In the genomic region with DNA sequence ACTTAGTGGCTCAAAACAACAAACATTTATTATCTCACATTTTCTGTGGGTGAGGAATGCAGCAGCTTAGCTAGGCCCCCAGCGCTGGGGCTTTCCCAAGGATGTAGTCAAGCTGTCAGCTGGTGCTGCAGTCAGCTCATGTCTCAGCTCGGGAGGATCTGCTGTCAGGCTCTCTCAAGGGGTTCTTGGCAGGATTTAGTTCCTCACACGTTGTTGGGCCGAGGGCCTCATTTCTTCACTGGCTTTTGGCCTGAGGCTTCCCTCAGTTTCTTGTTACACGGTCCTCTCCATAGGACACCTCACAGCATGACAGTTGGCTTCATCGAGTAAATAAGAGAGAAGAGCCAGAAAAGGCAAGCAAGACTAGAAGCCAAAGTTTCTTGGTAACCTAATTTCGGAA, we compare ENCODE assay signal across 10 cellular contexts. TPM values are rescaled to one million over a fixed set of nuclear protein-coding genes. Genes with fewer than 3 reads are reported as not detected.
A peak's percentile ranks its signal among the peaks of the same experiment; 100 is the strongest.
DNase-seq lines count a peak whose midpoint lies in the region; ATAC-seq, FAIRE-seq and TF ChIP-seq lines count a peak whose summit lies in the region.
"Had no signal": no experiment of that assay in that cellular context is flagged by ENCODE, and none has a peak within 500 bp of the region (broad histone marks: within the 10 kb centered on the region; RNA-seq: fewer than 3 reads in every experiment).

No MANE protein-coding gene starts in this region.

- no peak overlapping the region for H3K4me2 ChIP-seq in Loucy (ENCODE audit: low read depth, low read length, poor library complexity, severe bottlenecking)

- H3K4me1 ChIP-seq in Loucy (ENCODE audit: insufficient read depth, low read length, poor library complexity, severe bottlenecking) (peaks cover 6% of the 10 kb centered on the region), foreskin keratinocyte (no peaks in the 10 kb centered on the region)
- H3K4me1 ChIP-seq: BE2C had no signal

- no peak overlapping the region for H3K27ac ChIP-seq in foreskin keratinocyte

- ATAC-seq in activated CD8-positive, alpha-beta T cell treated with anti-CD3 and anti-CD28 coated beads for 36 hours: peak; percentile 24
- ATAC-seq in activated CD8-positive, alpha-beta T cell treated with anti-CD3 and anti-CD28 coated beads, Interleukin-2, amount 10 ng/mL, durations not matched to agents 7 days and 5 days: no peak
- ATAC-seq in foreskin keratinocyte: peak; percentile 81
- peak; percentile 56 for ATAC-seq in stimulated activated effector memory CD8-positive, alpha-beta T cell treated with anti-CD3 and anti-CD28 coated beads, Interleukin-12 subunit alpha, Interleukin-12 subunit beta, amount 100 ng/mL, for 72 hours
- ATAC-seq in naive thymus-derived CD8-positive, alpha-beta T cell: no peak
- no peak for ATAC-seq in HG03039 (IDR thresholded peaks at IDR 0.05; ENCODE audit: unreplicated experiment)

- H3K4me3 ChIP-seq in Loucy (ENCODE audit: low read length, poor library complexity, severe bottlenecking): no peak overlapping the region

- H4K20me1 ChIP-seq in Loucy (ENCODE audit: insufficient read depth, low read length, poor library complexity, severe bottlenecking): no peaks in the 10 kb centered on the region

- H3K9me3 Mint-ChIP-seq in activated CD8-positive, alpha-beta T cell treated with anti-CD3 and anti-CD28 coated beads for 36 hours: no peaks in the 10 kb centered on the region
- H3K9me3 Mint-ChIP-seq in activated CD8-positive, alpha-beta T cell treated with anti-CD3 and anti-CD28 coated beads, Interleukin-2, amount 10 ng/mL, durations not matched to agents 7 days and 5 days (ENCODE audit: insufficient read depth): no peaks in the 10 kb centered on the region
- no peaks in the 10 kb centered on the region for H3K9me3 Mint-ChIP-seq in stimulated activated effector memory CD8-positive, alpha-beta T cell treated with anti-CD3 and anti-CD28 coated beads, Interleukin-12 subunit alpha, Interleukin-12 subunit beta, amount 100 ng/mL, for 72 hours
- no peaks in the 10 kb centered on the region for H3K9me3 Mint-ChIP-seq in naive thymus-derived CD8-positive, alpha-beta T cell
- H3K9me3 Mint-ChIP-seq: T-cell had no signal

- H3K9ac ChIP-seq in Loucy (ENCODE audit: low read depth, low read length, poor library complexity, severe bottlenecking): no peak overlapping the region

- no peaks in the 10 kb centered on the region for H3K9me2 ChIP-seq in Loucy (replicated peaks; ENCODE audit: low read depth, low read length)

- peaks cover 3% of the 10 kb centered on the region for H3K27me3 Mint-ChIP-seq in activated CD8-positive, alpha-beta T cell treated with anti-CD3 and anti-CD28 coated beads for 36 hours
- H3K27me3 Mint-ChIP-seq in activated CD8-positive, alpha-beta T cell treated with anti-CD3 and anti-CD28 coated beads, Interleukin-2, amount 10 ng/mL, durations not matched to agents 7 days and 5 days (ENCODE audit: low read depth): peaks cover 14% of the 10 kb centered on the region
- peaks cover 0 to 25% (median 5%) of the 10 kb centered on the region in 5 donors for H3K27me3 Mint-ChIP-seq in naive thymus-derived CD8-positive, alpha-beta T cell

- intact Hi-C loops in activated CD8-positive, alpha-beta T cell treated with anti-CD3 and anti-CD28 coated beads for 36 hours (cut with micrococcal nuclease): no loop called here

- H3K79me2 ChIP-seq in Loucy (ENCODE audit: insufficient read depth, low read length): no peaks in the 10 kb centered on the region

- no peak for FAIRE-seq in GM19239 (lab: Jason Lieb, UNC)

- no peaks in the 10 kb centered on the region for H3K27me3 ChIP-seq in Loucy (ENCODE audit: insufficient read depth, low read length, poor library complexity, severe bottlenecking)
- peaks cover 3% of the 10 kb centered on the region for H3K27me3 ChIP-seq in foreskin keratinocyte
- H3K27me3 ChIP-seq: BE2C had no signal

- H3K4me3 Mint-ChIP-seq in activated CD8-positive, alpha-beta T cell treated with anti-CD3 and anti-CD28 coated beads for 36 hours: no peak overlapping the region
- no peak overlapping the region for H3K4me3 Mint-ChIP-seq in activated CD8-positive, alpha-beta T cell treated with anti-CD3 and anti-CD28 coated beads, Interleukin-2, amount 10 ng/mL, durations not matched to agents 7 days and 5 days
- no peak overlapping the region for H3K4me3 Mint-ChIP-seq in stimulated activated effector memory CD8-positive, alpha-beta T cell treated with anti-CD3 and anti-CD28 coated beads, Interleukin-12 subunit alpha, Interleukin-12 subunit beta, amount 100 ng/mL, for 72 hours
- H3K4me3 Mint-ChIP-seq in naive thymus-derived CD8-positive, alpha-beta T cell: no peak overlapping the region
- H3K4me3 Mint-ChIP-seq: T-cell had no signal

- no peaks in the 10 kb centered on the region for H3K9me3 ChIP-seq in Loucy (ENCODE audit: insufficient read depth, low read depth, low read length)
- H3K9me3 ChIP-seq: BE2C had no signal

- no peaks in the 10 kb centered on the region; the same call in 1 of the 2 replicates for H3F3A ChIP-seq in Loucy (ENCODE audit: low read depth)

- no peaks in the 10 kb centered on the region for H3K4me1 Mint-ChIP-seq in activated CD8-positive, alpha-beta T cell treated with anti-CD3 and anti-CD28 coated beads for 36 hours (ENCODE audit: low read depth)
- H3K4me1 Mint-ChIP-seq in activated CD8-positive, alpha-beta T cell treated with anti-CD3 and anti-CD28 coated beads, Interleukin-2, amount 10 ng/mL, durations not matched to agents 7 days and 5 days (ENCODE audit: low read depth): no peaks in the 10 kb centered on the region
- no peaks in the 10 kb centered on the region for H3K4me1 Mint-ChIP-seq in stimulated activated effector memory CD8-positive, alpha-beta T cell treated with anti-CD3 and anti-CD28 coated beads, Interleukin-12 subunit alpha, Interleukin-12 subunit beta, amount 100 ng/mL, for 72 hours
- no peaks in the 10 kb centered on the region for H3K4me1 Mint-ChIP-seq in naive thymus-derived CD8-positive, alpha-beta T cell
- H3K4me1 Mint-ChIP-seq: T-cell had no signal

- CTCF ChIA-PET in activated CD8-positive, alpha-beta T cell treated with anti-CD3 and anti-CD28 coated beads for 36 hours (lab: Charles Lee): interaction anchor here (0.7 to 2.5 kb wide), 14 partner anchors 9 to 404 kb away, joined by 3 to 19 read pairs (median 4); no protein-coding TSS in a partner anchor
- CTCF ChIA-PET in activated CD8-positive, alpha-beta T cell treated with anti-CD3 and anti-CD28 coated beads, Interleukin-2, amount 10 ng/mL, durations not matched to agents 7 days and 5 days (lab: Charles Lee): interaction anchor here (0.7 to 2.6 kb wide), 11 partner anchors 9 to 689 kb away, joined by 3 to 18 read pairs (median 3); partner anchors contain the start of gene U2SURP

- H3K27ac Mint-ChIP-seq in activated CD8-positive, alpha-beta T cell treated with anti-CD3 and anti-CD28 coated beads for 36 hours: no peak overlapping the region
- H3K27ac Mint-ChIP-seq in activated CD8-positive, alpha-beta T cell treated with anti-CD3 and anti-CD28 coated beads, Interleukin-2, amount 10 ng/mL, durations not matched to agents 7 days and 5 days: no peak overlapping the region
- no peak overlapping the region for H3K27ac Mint-ChIP-seq in stimulated activated effector memory CD8-positive, alpha-beta T cell treated with anti-CD3 and anti-CD28 coated beads, Interleukin-12 subunit alpha, Interleukin-12 subunit beta, amount 100 ng/mL, for 72 hours
- no peak overlapping the region for H3K27ac Mint-ChIP-seq in naive thymus-derived CD8-positive, alpha-beta T cell
- H3K27ac Mint-ChIP-seq: T-cell had no signal

- TF ChIP-seq CTCF in activated CD8-positive, alpha-beta T cell treated with anti-CD3 and anti-CD28 coated beads for 36 hours (IDR thresholded peaks at IDR 0.05): no peak
- no peak for TF ChIP-seq CTCF in Loucy (conservative IDR thresholded peaks at IDR 0.05; ENCODE audit: low read length)
- no peak for TF ChIP-seq CTCF in foreskin keratinocyte (conservative IDR thresholded peaks at IDR 0.05)

- H2AFZ ChIP-seq in Loucy (ENCODE audit: low read length): peak overlapping the region; percentile 82

- POLR2A ChIA-PET in activated CD8-positive, alpha-beta T cell treated with anti-CD3 and anti-CD28 coated beads for 36 hours (lab: Charles Lee): no interaction called here
- POLR2A ChIA-PET in activated CD8-positive, alpha-beta T cell treated with anti-CD3 and anti-CD28 coated beads, Interleukin-2, amount 10 ng/mL, durations not matched to agents 7 days and 5 days (lab: Charles Lee): no interaction called here
- POLR2A ChIA-PET in naive thymus-derived CD8-positive, alpha-beta T cell (lab: Charles Lee): no interaction called here

- no peaks in the 10 kb centered on the region for H3K36me3 ChIP-seq in Loucy (ENCODE audit: insufficient read depth, low read length)
- H3K36me3 ChIP-seq: BE2C had no signal

- H3K36me3 Mint-ChIP-seq in activated CD8-positive, alpha-beta T cell treated with anti-CD3 and anti-CD28 coated beads for 36 hours (ENCODE audit: low read depth): no peaks in the 10 kb centered on the region
- H3K36me3 Mint-ChIP-seq in activated CD8-positive, alpha-beta T cell treated with anti-CD3 and anti-CD28 coated beads, Interleukin-2, amount 10 ng/mL, durations not matched to agents 7 days and 5 days (ENCODE audit: low read depth): no peaks in the 10 kb centered on the region
- no peaks in the 10 kb centered on the region for H3K36me3 Mint-ChIP-seq in stimulated activated effector memory CD8-positive, alpha-beta T cell treated with anti-CD3 and anti-CD28 coated beads, Interleukin-12 subunit alpha, Interleukin-12 subunit beta, amount 100 ng/mL, for 72 hours
- no peaks in the 10 kb centered on the region for H3K36me3 Mint-ChIP-seq in naive thymus-derived CD8-positive, alpha-beta T cell
- H3K36me3 Mint-ChIP-seq: T-cell had no signal

- peak; percentile 11 for DNase-seq in activated CD8-positive, alpha-beta T cell treated with anti-CD3 and anti-CD28 coated beads for 36 hours
- no peak for DNase-seq in activated CD8-positive, alpha-beta T cell treated with anti-CD3 and anti-CD28 coated beads, Interleukin-2, amount 10 ng/mL, durations not matched to agents 7 days and 5 days
- DNase-seq in foreskin keratinocyte: no peak
- DNase-seq in stimulated activated effector memory CD8-positive, alpha-beta T cell treated with anti-CD3 and anti-CD28 coated beads, Interleukin-12 subunit alpha, Interleukin-12 subunit beta, amount 100 ng/mL, for 72 hours (ENCODE audit: low spot score in 2 of 2): no peak
- no peak for DNase-seq in naive thymus-derived CD8-positive, alpha-beta T cell
- no peak for DNase-seq in GM19239 (ENCODE audit: insufficient read length, low spot score)
- DNase-seq: BE2C, T-cell had no signal

RNA-seq across cellular contexts. Expression of gene U2SURP, which starts 13.7 kb away (rescaled TPM):
- total RNA-seq in activated CD8-positive, alpha-beta T cell treated with anti-CD3 and anti-CD28 coated beads for 36 hours: 100 to 1,000 TPM; 160 to 174 TPM
- total RNA-seq in activated CD8-positive, alpha-beta T cell treated with anti-CD3 and anti-CD28 coated beads, Interleukin-2, amount 10 ng/mL, durations not matched to agents 7 days and 5 days: 100 to 1,000 TPM; 123 to 124 TPM
- total RNA-seq in foreskin keratinocyte: 98.4 and 98.5 TPM in 2 replicates
- 27.5 and 35.2 TPM in 2 replicates for polyA plus RNA-seq in foreskin keratinocyte
- total RNA-seq in naive thymus-derived CD8-positive, alpha-beta T cell: 100 to 1,000 TPM; 168 to 169 TPM
- polyA plus RNA-seq in naive thymus-derived CD8-positive, alpha-beta T cell: 100 to 1,000 TPM; 110 to 131 (median 125) TPM

RNA-seq across cellular contexts. Expression of gene PAQR9, which starts 24.2 kb away (rescaled TPM):
- total RNA-seq in activated CD8-positive, alpha-beta T cell treated with anti-CD3 and anti-CD28 coated beads for 36 hours: not detected
- total RNA-seq in activated CD8-positive, alpha-beta T cell treated with anti-CD3 and anti-CD28 coated beads, Interleukin-2, amount 10 ng/mL, durations not matched to agents 7 days and 5 days: not detected
- not detected in 2 replicates for total RNA-seq in foreskin keratinocyte
- not detected in 2 replicates for polyA plus RNA-seq in foreskin keratinocyte
- total RNA-seq in naive thymus-derived CD8-positive, alpha-beta T cell: not detected
- polyA plus RNA-seq in naive thymus-derived CD8-positive, alpha-beta T cell: not detected
- total RNA-seq: T-cell had no signal

Comparison
In these comparisons a context has a peak if more than half of its experiments do, and no peak if none do; other contexts are left out.
1. ATAC-seq: peak in activated CD8-positive, alpha-beta T cell treated with anti-CD3 and anti-CD28 coated beads for 36 hours (single experiment), foreskin keratinocyte (single experiment) and stimulated activated effector memory CD8-positive, alpha-beta T cell treated with anti-CD3 and anti-CD28 coated beads, Interleukin-12 subunit alpha, Interleukin-12 subunit beta, amount 100 ng/mL, for 72 hours (single experiment); none in activated CD8-positive, alpha-beta T cell treated with anti-CD3 and anti-CD28 coated beads, Interleukin-2, amount 10 ng/mL, durations not matched to agents 7 days and 5 days (single experiment), naive thymus-derived CD8-positive, alpha-beta T cell (0 of 2) and HG03039 (single experiment).